Comparison of ENCODE assay signal across 1 cellular context in the genomic region with DNA sequence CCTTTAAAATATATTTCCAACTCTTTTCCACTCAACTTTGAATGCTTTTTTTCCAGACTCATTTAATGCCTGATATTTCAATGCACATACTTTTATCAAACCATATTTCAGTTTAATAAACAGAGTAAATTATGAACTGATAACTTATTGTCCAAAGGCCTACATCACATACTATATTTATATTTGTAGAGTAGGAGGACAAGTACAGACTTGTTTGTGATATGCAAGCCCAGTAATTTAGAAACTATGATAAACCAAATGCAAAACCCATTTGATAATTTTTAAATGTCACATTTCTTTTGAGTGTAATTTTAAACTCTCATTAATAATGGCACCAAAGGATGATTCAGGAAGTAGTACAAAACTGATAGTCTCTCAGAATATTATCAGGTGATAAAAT.
TF ChIP-seq lines count a peak whose summit lies in the region.

No MANE protein-coding gene starts in this region.

TF ChIP-seq in A549, 52 proteins besides CTCF, POLR2A, EP300 and RAD21 (continued from another document):
- TF ChIP-seq, protein P1, sequence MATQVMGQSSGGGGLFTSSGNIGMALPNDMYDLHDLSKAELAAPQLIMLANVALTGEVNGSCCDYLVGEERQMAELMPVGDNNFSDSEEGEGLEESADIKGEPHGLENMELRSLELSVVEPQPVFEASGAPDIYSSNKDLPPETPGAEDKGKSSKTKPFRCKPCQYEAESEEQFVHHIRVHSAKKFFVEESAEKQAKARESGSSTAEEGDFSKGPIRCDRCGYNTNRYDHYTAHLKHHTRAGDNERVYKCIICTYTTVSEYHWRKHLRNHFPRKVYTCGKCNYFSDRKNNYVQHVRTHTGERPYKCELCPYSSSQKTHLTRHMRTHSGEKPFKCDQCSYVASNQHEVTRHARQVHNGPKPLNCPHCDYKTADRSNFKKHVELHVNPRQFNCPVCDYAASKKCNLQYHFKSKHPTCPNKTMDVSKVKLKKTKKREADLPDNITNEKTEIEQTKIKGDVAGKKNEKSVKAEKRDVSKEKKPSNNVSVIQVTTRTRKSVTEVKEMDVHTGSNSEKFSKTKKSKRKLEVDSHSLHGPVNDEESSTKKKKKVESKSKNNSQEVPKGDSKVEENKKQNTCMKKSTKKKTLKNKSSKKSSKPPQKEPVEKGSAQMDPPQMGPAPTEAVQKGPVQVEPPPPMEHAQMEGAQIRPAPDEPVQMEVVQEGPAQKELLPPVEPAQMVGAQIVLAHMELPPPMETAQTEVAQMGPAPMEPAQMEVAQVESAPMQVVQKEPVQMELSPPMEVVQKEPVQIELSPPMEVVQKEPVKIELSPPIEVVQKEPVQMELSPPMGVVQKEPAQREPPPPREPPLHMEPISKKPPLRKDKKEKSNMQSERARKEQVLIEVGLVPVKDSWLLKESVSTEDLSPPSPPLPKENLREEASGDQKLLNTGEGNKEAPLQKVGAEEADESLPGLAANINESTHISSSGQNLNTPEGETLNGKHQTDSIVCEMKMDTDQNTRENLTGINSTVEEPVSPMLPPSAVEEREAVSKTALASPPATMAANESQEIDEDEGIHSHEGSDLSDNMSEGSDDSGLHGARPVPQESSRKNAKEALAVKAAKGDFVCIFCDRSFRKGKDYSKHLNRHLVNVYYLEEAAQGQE (IDR thresholded peaks at IDR 0.05), result no peak
- TF ChIP-seq JUN (IDR thresholded peaks at IDR 0.05), result no peak
- TF ChIP-seq, protein P2, sequence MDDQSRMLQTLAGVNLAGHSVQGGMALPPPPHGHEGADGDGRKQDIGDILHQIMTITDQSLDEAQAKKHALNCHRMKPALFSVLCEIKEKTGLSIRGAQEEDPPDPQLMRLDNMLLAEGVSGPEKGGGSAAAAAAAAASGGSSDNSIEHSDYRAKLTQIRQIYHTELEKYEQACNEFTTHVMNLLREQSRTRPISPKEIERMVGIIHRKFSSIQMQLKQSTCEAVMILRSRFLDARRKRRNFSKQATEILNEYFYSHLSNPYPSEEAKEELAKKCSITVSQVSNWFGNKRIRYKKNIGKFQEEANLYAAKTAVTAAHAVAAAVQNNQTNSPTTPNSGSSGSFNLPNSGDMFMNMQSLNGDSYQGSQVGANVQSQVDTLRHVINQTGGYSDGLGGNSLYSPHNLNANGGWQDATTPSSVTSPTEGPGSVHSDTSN (IDR thresholded peaks at IDR 0.05), result no peak
- no peak for TF ChIP-seq RFX5 (IDR thresholded peaks at IDR 0.05)
- TF ChIP-seq CHD2 (IDR thresholded peaks at IDR 0.05; ENCODE audit: low read length, partially characterized antibody), result no peak
- TF ChIP-seq KDM5A (IDR thresholded peaks at IDR 0.05), result no peak
- TF ChIP-seq, protein P3, sequence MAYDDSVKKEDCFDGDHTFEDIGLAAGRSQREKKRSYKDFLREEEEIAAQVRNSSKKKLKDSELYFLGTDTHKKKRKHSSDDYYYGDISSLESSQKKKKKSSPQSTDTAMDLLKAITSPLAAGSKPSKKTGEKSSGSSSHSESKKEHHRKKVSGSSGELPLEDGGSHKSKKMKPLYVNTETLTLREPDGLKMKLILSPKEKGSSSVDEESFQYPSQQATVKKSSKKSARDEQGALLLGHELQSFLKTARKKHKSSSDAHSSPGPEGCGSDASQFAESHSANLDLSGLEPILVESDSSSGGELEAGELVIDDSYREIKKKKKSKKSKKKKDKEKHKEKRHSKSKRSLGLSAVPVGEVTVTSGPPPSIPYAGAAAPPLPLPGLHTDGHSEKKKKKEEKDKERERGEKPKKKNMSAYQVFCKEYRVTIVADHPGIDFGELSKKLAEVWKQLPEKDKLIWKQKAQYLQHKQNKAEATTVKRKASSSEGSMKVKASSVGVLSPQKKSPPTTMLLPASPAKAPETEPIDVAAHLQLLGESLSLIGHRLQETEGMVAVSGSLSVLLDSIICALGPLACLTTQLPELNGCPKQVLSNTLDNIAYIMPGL (CRISPR knock-in tag; IDR thresholded peaks at IDR 0.05; ENCODE audit: borderline replicate concordance), result no peak
